ENCODE assay signal across 8 cellular contexts in the genomic region with DNA sequence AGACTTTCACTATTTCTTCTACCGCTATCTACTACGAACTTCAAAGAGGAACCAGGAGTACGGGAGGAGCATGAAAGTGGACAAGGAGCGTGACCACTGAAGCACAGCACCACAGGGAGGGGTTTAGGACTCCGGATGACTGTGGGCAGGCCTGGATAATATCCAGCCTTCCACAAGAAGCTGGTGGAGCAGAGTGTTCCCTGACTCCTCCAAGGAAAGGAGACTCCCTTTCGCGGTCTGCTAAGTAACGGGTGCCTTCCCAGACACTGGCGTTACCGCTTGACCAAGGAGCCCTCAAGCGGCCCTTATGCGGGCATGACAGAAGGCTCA. TPM values are rescaled to one million over a fixed set of nuclear protein-coding genes. Genes with fewer than 3 reads are reported as not detected.
A peak's percentile ranks its signal among the peaks of the same experiment; 100 is the strongest.
DNase-seq lines count a peak whose midpoint lies in the region; ATAC-seq and TF ChIP-seq lines count a peak whose summit lies in the region.
"Not testable (repeated sequence)": the region's sequence is repeated elsewhere in the genome, so short reads cannot be mapped to it uniquely, and the experiment has no call there.

No MANE protein-coding gene starts in this region.

- not testable (repeated sequence) for DNase-seq in T-helper 17 cell; naive thymus-derived CD4-positive, alpha-beta T cell; vagina (ENCODE audit: extremely low spot score in 2 of 2)
- peak in 5 of 7 donors; percentile 49 to 74 (median 64) for DNase-seq in adrenal gland
- DNase-seq in kidney tubule cell (ENCODE audit: low spot score), result peak; percentile 46

- TF ChIP-seq POLR2A in adrenal gland (IDR thresholded peaks at IDR 0.05) (peak in 1 of 2 donors; percentile 53), gastroesophageal sphincter (IDR thresholded peaks at IDR 0.05) (peak in 1 of 2 donors; percentile 44), vagina (IDR thresholded peaks at IDR 0.05) (peak in 1 of 2 donors; percentile 22)

- WGBS in adrenal gland, 4 donors, result 10 to 25% (median 17%) methylated on average over 5 to 8 of the region's 12 CpGs
- 40 to 41% methylated on average over 2 to 10 of the region's 12 CpGs for WGBS in gastroesophageal sphincter (ENCODE audit: low coverage in 1 of 2), 2 donors

- H3K9ac ChIP-seq in rectal smooth muscle tissue (ENCODE audit: low read length); subcutaneous abdominal adipose tissue (ENCODE audit: low read length in 5 of 5): not testable (repeated sequence)

- H3K27ac Mint-ChIP-seq in T-helper 17 cell, result peak overlapping the region; percentile 71
- peak overlapping the region in 5 of 9 donors; percentile 4 to 56 (median 7) for H3K27ac Mint-ChIP-seq in naive thymus-derived CD4-positive, alpha-beta T cell

- not testable (repeated sequence) for H3K9me3 ChIP-seq in T-helper 17 cell (ENCODE audit: control insufficient read depth, low read length, poor library complexity, severe bottlenecking); adrenal gland (replicated peaks in 1 of 3); gastroesophageal sphincter; naive thymus-derived CD4-positive, alpha-beta T cell (ENCODE audit: control insufficient read depth in 2 of 3, low read length in 3 of 3); subcutaneous abdominal adipose tissue (ENCODE audit: control insufficient read depth in 5 of 5, low read length in 5 of 5); vagina

- peaks cover 21% of the 10 kb centered on the region for H3K4me1 Mint-ChIP-seq in T-helper 17 cell
- H3K4me1 Mint-ChIP-seq in naive thymus-derived CD4-positive, alpha-beta T cell, result peaks cover 19 to 53% (median 34%) of the 10 kb centered on the region in 7 donors

- TF ChIP-seq EP300 in gastroesophageal sphincter (IDR thresholded peaks at IDR 0.05), result not testable (repeated sequence)

- H3K36me3 ChIP-seq in adrenal gland (replicated peaks in 1 of 2); gastroesophageal sphincter; naive thymus-derived CD4-positive, alpha-beta T cell (ENCODE audit: control insufficient read depth in 2 of 3, insufficient read depth in 3 of 3, low read length in 3 of 3); rectal smooth muscle tissue (ENCODE audit: control insufficient read depth, insufficient read depth, low read length); subcutaneous abdominal adipose tissue (ENCODE audit: control insufficient read depth in 5 of 5, insufficient read depth in 5 of 5, low read length in 5 of 5); vagina: not testable (repeated sequence)

- not testable (repeated sequence) for H3K4me3 ChIP-seq in adrenal gland; naive thymus-derived CD4-positive, alpha-beta T cell (ENCODE audit: low read length); rectal smooth muscle tissue (ENCODE audit: low read length); subcutaneous abdominal adipose tissue (ENCODE audit: low read depth in 1 of 5, low read length in 5 of 5)
- H3K4me3 ChIP-seq in gastroesophageal sphincter (peak overlapping the region in 1 of 2 donors; percentile 18), vagina (peak overlapping the region in 1 of 2 donors; percentile 30)

- not testable (repeated sequence) for H3K27me3 ChIP-seq in adrenal gland; gastroesophageal sphincter; naive thymus-derived CD4-positive, alpha-beta T cell (ENCODE audit: control insufficient read depth in 2 of 2, insufficient read depth in 2 of 2, low read length in 2 of 2); rectal smooth muscle tissue (ENCODE audit: control insufficient read depth, insufficient read depth, low read length); subcutaneous abdominal adipose tissue (ENCODE audit: control insufficient read depth in 5 of 5, insufficient read depth in 4 of 5, low read length in 5 of 5); vagina

- H3K27ac ChIP-seq in adrenal gland (peak overlapping the region; percentile 11 to 79 (median 56)), gastroesophageal sphincter (peak overlapping the region; percentile 72 to 79 (median 75)), rectal smooth muscle tissue (ENCODE audit: low read depth, low read length) (peak overlapping the region; percentile 82), subcutaneous abdominal adipose tissue (ENCODE audit: low read depth, low read length) (peak overlapping the region; percentile 30), vagina (peak overlapping the region; percentile 81)
- not testable (repeated sequence) for H3K27ac ChIP-seq in naive thymus-derived CD4-positive, alpha-beta T cell (ENCODE audit: low read depth, low read length)

- CTCF ChIA-PET in naive thymus-derived CD4-positive, alpha-beta T cell (lab: Charles Lee), result not testable (repeated sequence)

- POLR2A ChIA-PET in naive thymus-derived CD4-positive, alpha-beta T cell (lab: Charles Lee), result not testable (repeated sequence)

- H3K9me3 Mint-ChIP-seq in naive thymus-derived CD4-positive, alpha-beta T cell, result not testable (repeated sequence)

- not testable (repeated sequence) for H3K36me3 Mint-ChIP-seq in T-helper 17 cell (ENCODE audit: low read depth)
- peaks cover 0 to 38% (median 19%) of the 10 kb centered on the region in 5 donors for H3K36me3 Mint-ChIP-seq in naive thymus-derived CD4-positive, alpha-beta T cell

- H3K4me1 ChIP-seq in adrenal gland (replicated peaks in 1 of 2), result peaks cover 22 to 56% of the 10 kb centered on the region in 2 donors
- peaks cover 4 to 91% (median 7%) of the 10 kb centered on the region in 3 donors for H3K4me1 ChIP-seq in gastroesophageal sphincter
- H3K4me1 ChIP-seq in naive thymus-derived CD4-positive, alpha-beta T cell (ENCODE audit: control insufficient read depth in 2 of 2, insufficient read depth in 2 of 2, low read length in 2 of 2); rectal smooth muscle tissue (ENCODE audit: control insufficient read depth, insufficient read depth, low read length): not testable (repeated sequence)
- peaks cover 2 to 40% (median 28%) of the 10 kb centered on the region in 5 donors for H3K4me1 ChIP-seq in subcutaneous abdominal adipose tissue (ENCODE audit: control insufficient read depth in 5 of 5, insufficient read depth in 5 of 5, low read length in 5 of 5)
- H3K4me1 ChIP-seq in vagina, result peaks cover 60% of the 10 kb centered on the region

- H3K4me3 Mint-ChIP-seq in T-helper 17 cell, result not testable (repeated sequence)
- H3K4me3 Mint-ChIP-seq in naive thymus-derived CD4-positive, alpha-beta T cell, result peak overlapping the region in 4 of 10 donors; percentile 9 to 46 (median 34)

- ATAC-seq in T-helper 17 cell; gastroesophageal sphincter; naive thymus-derived CD4-positive, alpha-beta T cell: not testable (repeated sequence)

- not testable (repeated sequence) for TF ChIP-seq CTCF in adrenal gland (IDR thresholded peaks at IDR 0.05); gastroesophageal sphincter (IDR thresholded peaks at IDR 0.05); vagina (IDR thresholded peaks at IDR 0.05)

- H3K27me3 Mint-ChIP-seq in T-helper 17 cell; naive thymus-derived CD4-positive, alpha-beta T cell: not testable (repeated sequence)

- intact Hi-C loops in adrenal gland (cut with DNase I); naive thymus-derived CD4-positive, alpha-beta T cell (cut with micrococcal nuclease); vagina (cut with DNase I): not testable (repeated sequence)

RNA-seq across cellular contexts. Expression of a gene that starts 15.2 kb away (rescaled TPM):
- total RNA-seq in T-helper 17 cell, result 10 to 100 TPM; 21.1 to 26.6 TPM
- total RNA-seq in adrenal gland, result 100 to 1,000 TPM in 7 of 8 donors, 10 to 100 TPM in 1; 77.4 to 231 (median 120) TPM
- 10 to 100 TPM; 38.5 to 48.5 (median 46.7) TPM for polyA plus RNA-seq in adrenal gland
- 100 to 1,000 TPM; 125 to 142 (median 132) TPM for total RNA-seq in gastroesophageal sphincter
- total RNA-seq in naive thymus-derived CD4-positive, alpha-beta T cell, result 10 to 100 TPM; 20.5 to 37.9 (median 34.1) TPM
- polyA plus RNA-seq in naive thymus-derived CD4-positive, alpha-beta T cell, result 10 to 100 TPM; 19.4 to 30.3 TPM
- 80.8 TPM for total RNA-seq in vagina

RNA-seq across cellular contexts. Expression of a gene that starts 44.5 kb away (rescaled TPM):
- 1 to 10 TPM; 5.6 to 7.9 TPM for total RNA-seq in T-helper 17 cell
- total RNA-seq in adrenal gland, result 10 to 100 TPM in 2 of 8 donors, 1 to 10 TPM in 5, under 1 TPM in 1; 0.91 to 12.2 (median 6.4) TPM
- 1 to 10 TPM; 3.7 to 4.4 (median 4.1) TPM for polyA plus RNA-seq in adrenal gland
- total RNA-seq in gastroesophageal sphincter, result 1 to 10 TPM in 2 of 4 donors, under 1 TPM in 2; 0.45 to 3.2 (median 1.2) TPM
- 10 to 100 TPM; 11.6 to 32.1 (median 26.8) TPM for total RNA-seq in naive thymus-derived CD4-positive, alpha-beta T cell
- polyA plus RNA-seq in naive thymus-derived CD4-positive, alpha-beta T cell, result 10 to 100 TPM; 11.4 to 17.5 TPM
- total RNA-seq in vagina, result 6.4 TPM

RNA-seq across cellular contexts. Expression of a gene that starts 44.7 kb away (rescaled TPM):
- total RNA-seq in T-helper 17 cell, result 1 to 10 TPM; 3.2 to 3.7 TPM
- 10 to 100 TPM in 3 of 8 donors, 1 to 10 TPM in 5; 4.8 to 13.2 (median 7.9) TPM for total RNA-seq in adrenal gland
- polyA plus RNA-seq in adrenal gland, result 10 to 100 TPM in 1 of 3 donors, 1 to 10 TPM in 2; 6.4 to 20.5 (median 7.6) TPM
- 1 to 10 TPM; 7.1 to 9.8 (median 9.1) TPM for total RNA-seq in gastroesophageal sphincter
- total RNA-seq in naive thymus-derived CD4-positive, alpha-beta T cell, result 1 to 10 TPM; 1.3 to 5.1 (median 2.9) TPM
- 1 to 10 TPM; 2.2 to 3.4 TPM for polyA plus RNA-seq in naive thymus-derived CD4-positive, alpha-beta T cell
- total RNA-seq in vagina, result 7.4 TPM
